ENCODE assay signal across 17 cellular contexts in genomic region chrX:78330540-78330939, GRCh38. TPM values are rescaled to one million over a fixed set of nuclear protein-coding genes. Genes with fewer than 3 reads are reported as not detected.
DNase-seq lines count a peak whose midpoint lies in the region; ATAC-seq and FAIRE-seq lines count a peak whose summit lies in the region.
"Had no signal": no experiment of that assay in that cellular context is flagged by ENCODE, and none has a peak within 500 bp of the region (broad histone marks: within the 10 kb centered on the region; RNA-seq: fewer than 3 reads in every experiment).

No MANE protein-coding gene starts in this region.

- H3K36me3 ChIP-seq in CD4-positive, alpha-beta memory T cell (ENCODE audit: insufficient read depth, low read length) = no peaks in the 10 kb centered on the region
- H3K36me3 ChIP-seq: BE2C, esophagus squamous epithelium, heart right ventricle, neutrophil, right lobe of liver had no signal

- peaks cover 39 to 81% (median 56%) of the 10 kb centered on the region in 4 donors for H3K4me1 Mint-ChIP-seq in CD4-positive, alpha-beta memory T cell
- peaks cover 62% of the 10 kb centered on the region for H3K4me1 Mint-ChIP-seq in activated T-helper 2 cell treated with anti-CD3 and anti-CD28 coated beads, Interferon-gamma antibody, Interleukin-2, Interleukin-4, amounts not matched to agents 10 μg/mL and 5 μg/mL and 100 μg/mL, durations not matched to agents 14 hours and 24 hours and 36 hours (ENCODE audit: low read depth)
- H3K4me1 Mint-ChIP-seq: brain had no signal

- intact Hi-C loops in CD4-positive, alpha-beta memory T cell (cut with micrococcal nuclease) = loop anchor here (5.0 kb wide), 1 partner anchor 193 kb away; the partner anchor contains the start of gene TAF9B
- intact Hi-C loops in activated T-helper 2 cell treated with anti-CD3 and anti-CD28 coated beads, Interferon-gamma antibody, Interleukin-2, Interleukin-4, amounts not matched to agents 10 μg/mL and 5 μg/mL and 100 μg/mL, durations not matched to agents 14 hours and 24 hours and 36 hours (cut with micrococcal nuclease) = loop anchor here (1.0 to 5.0 kb wide), 4 partner anchors 16 to 932 kb away; no protein-coding TSS in a partner anchor

- no peak overlapping the region for H3K4me3 ChIP-seq in CD4-positive, alpha-beta memory T cell (ENCODE audit: low read length in 2 of 2)
- H3K4me3 ChIP-seq: esophagus squamous epithelium, heart right ventricle, right lobe of liver had no signal

- peak overlapping the region in 3 of 8 donors; percentile 48 to 77 (median 52) for H3K4me3 Mint-ChIP-seq in CD4-positive, alpha-beta memory T cell
- H3K4me3 Mint-ChIP-seq in activated T-helper 2 cell treated with anti-CD3 and anti-CD28 coated beads, Interferon-gamma antibody, Interleukin-2, Interleukin-4, amounts not matched to agents 10 μg/mL and 5 μg/mL and 100 μg/mL, durations not matched to agents 14 hours and 24 hours and 36 hours (ENCODE audit: low read depth) = no peak overlapping the region
- H3K4me3 Mint-ChIP-seq: brain had no signal

- no peaks in the 10 kb centered on the region for H3K27me3 Mint-ChIP-seq in CD4-positive, alpha-beta memory T cell
- no peaks in the 10 kb centered on the region for H3K27me3 Mint-ChIP-seq in activated T-helper 2 cell treated with anti-CD3 and anti-CD28 coated beads, Interferon-gamma antibody, Interleukin-2, Interleukin-4, amounts not matched to agents 10 μg/mL and 5 μg/mL and 100 μg/mL, durations not matched to agents 14 hours and 24 hours and 36 hours (ENCODE audit: low read depth)

- H3K27ac ChIP-seq in CD4-positive, alpha-beta memory T cell (ENCODE audit: low read depth, low read length) = no peak overlapping the region
- H3K27ac ChIP-seq: esophagus squamous epithelium, heart right ventricle, neutrophil, right lobe of liver had no signal

- H3K9me3 ChIP-seq in CD4-positive, alpha-beta memory T cell (ENCODE audit: control insufficient read depth in 1 of 2, low read length in 2 of 2) = no peaks in the 10 kb centered on the region
- H3K9me3 ChIP-seq: BE2C, esophagus squamous epithelium, heart right ventricle, neutrophil, right lobe of liver had no signal

- peaks cover 78% of the 10 kb centered on the region for H3K4me1 ChIP-seq in CD4-positive, alpha-beta memory T cell (ENCODE audit: insufficient read depth, low read length)
- H3K4me1 ChIP-seq: BE2C, right lobe of liver had no signal

- POLR2A ChIA-PET in CD4-positive, alpha-beta memory T cell (lab: Charles Lee; ENCODE audit: partially characterized antibody) = interaction anchor here (1.1 kb wide), 1 partner anchor 19 kb away, joined by 3 read pairs; no protein-coding TSS in a partner anchor

- FAIRE-seq in urothelium cell line (lab: Jason Lieb, UNC) = no peak

- H3K9me3 Mint-ChIP-seq in CD4-positive, alpha-beta memory T cell = no peaks in the 10 kb centered on the region
- H3K9me3 Mint-ChIP-seq in activated T-helper 2 cell treated with anti-CD3 and anti-CD28 coated beads, Interferon-gamma antibody, Interleukin-2, Interleukin-4, amounts not matched to agents 10 μg/mL and 5 μg/mL and 100 μg/mL, durations not matched to agents 14 hours and 24 hours and 36 hours = peaks cover 6% of the 10 kb centered on the region
- H3K9me3 Mint-ChIP-seq: brain had no signal

- peaks cover 0 to 5% of the 10 kb centered on the region in 2 donors for H3K36me3 Mint-ChIP-seq in CD4-positive, alpha-beta memory T cell
- peaks cover 7% of the 10 kb centered on the region for H3K36me3 Mint-ChIP-seq in activated T-helper 2 cell treated with anti-CD3 and anti-CD28 coated beads, Interferon-gamma antibody, Interleukin-2, Interleukin-4, amounts not matched to agents 10 μg/mL and 5 μg/mL and 100 μg/mL, durations not matched to agents 14 hours and 24 hours and 36 hours (ENCODE audit: low read depth)
- H3K36me3 Mint-ChIP-seq: brain had no signal

- H3K27ac Mint-ChIP-seq in CD4-positive, alpha-beta memory T cell = peak overlapping the region; percentile 9 to 90 (median 52)
- peak overlapping the region; percentile 60 for H3K27ac Mint-ChIP-seq in activated T-helper 2 cell treated with anti-CD3 and anti-CD28 coated beads, Interferon-gamma antibody, Interleukin-2, Interleukin-4, amounts not matched to agents 10 μg/mL and 5 μg/mL and 100 μg/mL, durations not matched to agents 14 hours and 24 hours and 36 hours
- H3K27ac Mint-ChIP-seq: brain had no signal

- no peaks in the 10 kb centered on the region for H3K27me3 ChIP-seq in CD4-positive, alpha-beta memory T cell (ENCODE audit: insufficient read depth, low read length)
- H3K27me3 ChIP-seq: BE2C, esophagus squamous epithelium, neutrophil, right lobe of liver had no signal

- DNase-seq in CD4-positive, alpha-beta memory T cell = no peak
- no peak for DNase-seq in activated T-helper 2 cell treated with anti-CD3 and anti-CD28 coated beads, Interferon-gamma antibody, Interleukin-2, Interleukin-4, amounts not matched to agents 10 μg/mL and 5 μg/mL and 100 μg/mL, durations not matched to agents 14 hours and 24 hours and 36 hours (ENCODE audit: low spot score)
- DNase-seq in urothelium cell line (ENCODE audit: low spot score) = no peak
- no peak for DNase-seq in superior temporal gyrus (ENCODE audit: extremely low spot score)
- DNase-seq: activated CD4-positive, CD25-positive, alpha-beta regulatory T cell treated with anti-CD3 and anti-CD28 coated beads, Interleukin-2, amount 50 U/mL, for 72 hours; BE2C; dermis blood vessel endothelial cell; esophagus squamous epithelium; heart right ventricle; islet precursor cell; right lobe of liver had no signal

- CTCF ChIA-PET in CD4-positive, alpha-beta memory T cell (lab: Charles Lee; ENCODE audit: partially characterized antibody) = no interaction called here

- peak; percentile 28 for ATAC-seq in GM18520 (IDR thresholded peaks at IDR 0.05; ENCODE audit: unreplicated experiment)
- ATAC-seq in HG02981 (IDR thresholded peaks at IDR 0.05; ENCODE audit: unreplicated experiment) = peak; percentile 32
- ATAC-seq in GM21390 (IDR thresholded peaks at IDR 0.05; ENCODE audit: unreplicated experiment) = no peak
- ATAC-seq: heart right ventricle, right lobe of liver had no signal

RNA-seq across cellular contexts. Expression of gene CYSLTR1, which starts 3.1 kb away (rescaled TPM):
- 10 to 100 TPM; 29.4 to 31.2 TPM for total RNA-seq in CD4-positive, alpha-beta memory T cell
- polyA plus RNA-seq in CD4-positive, alpha-beta memory T cell = 10 to 100 TPM; 16.9 to 26.9 TPM
- total RNA-seq in activated T-helper 2 cell treated with anti-CD3 and anti-CD28 coated beads, Interferon-gamma antibody, Interleukin-2, Interleukin-4, amounts not matched to agents 10 μg/mL and 5 μg/mL and 100 μg/mL, durations not matched to agents 14 hours and 24 hours and 36 hours = 9.7 and 10.2 TPM in 2 replicates
- total RNA-seq: dermis blood vessel endothelial cell, RPMI7951 had no signal
